8 cellular contexts compared by ENCODE assay signal in genomic region chr11:1837171-1838076, GRCh38. TPM values are rescaled to one million over a fixed set of nuclear protein-coding genes. Genes with fewer than 3 reads are reported as not detected.
DNase-seq lines count a peak whose midpoint lies in the region; ATAC-seq, FAIRE-seq and TF ChIP-seq lines count a peak whose summit lies in the region.

No MANE protein-coding gene starts in this region.

- H3K9me3 Mint-ChIP-seq in HFFc6 = no peaks in the 10 kb centered on the region

- no peak for TF ChIP-seq POLR2A in GM12891 (IDR thresholded peaks at IDR 0.05; ENCODE audit: low read depth, low read length)
- no peak for TF ChIP-seq POLR2A in uterus (IDR thresholded peaks at IDR 0.05)

- TF ChIP-seq CTCF in HFFc6 (IDR thresholded peaks at IDR 0.05) = peak; percentile 87
- peak; percentile 87 to 95 (median 92) for TF ChIP-seq CTCF in uterus (IDR thresholded peaks at IDR 0.05)

- no peak overlapping the region for H3K4ac ChIP-seq in trophoblast cell (ENCODE audit: low read depth, low read length)

- no peak overlapping the region for H3K18ac ChIP-seq in trophoblast cell (ENCODE audit: low read length)

- H2BK5ac ChIP-seq in trophoblast cell (ENCODE audit: low read depth, low read length, poor library complexity) = no peak overlapping the region

- peaks cover 3% of the 10 kb centered on the region for H3K79me2 ChIP-seq in trophoblast cell (ENCODE audit: control insufficient read depth, insufficient read depth, low read length, poor library complexity)

- peaks cover 6% of the 10 kb centered on the region for H3K27me3 Mint-ChIP-seq in HFFc6 (ENCODE audit: insufficient read depth)

- H4K91ac ChIP-seq in trophoblast cell (ENCODE audit: low read depth, low read length) = peak overlapping the region; percentile 42

- no peak overlapping the region for H3K4me3 Mint-ChIP-seq in HFFc6

- intact Hi-C loops in uterus (cut with DNase I; ENCODE audit: low total_unique reads) = loop anchor here (5.0 kb wide), 1 partner anchor 315 kb away; no protein-coding TSS in a partner anchor

- H3K4me2 ChIP-seq in trophoblast cell (ENCODE audit: low read length) = no peak overlapping the region

- peak overlapping the region; percentile 19 for H3K14ac ChIP-seq in trophoblast cell (ENCODE audit: low read length)

- H2AFZ ChIP-seq in trophoblast cell (ENCODE audit: insufficient read depth, low read length, poor library complexity) = no peak overlapping the region

- no peaks in the 10 kb centered on the region for H3K36me3 ChIP-seq in NT2/D1 (ENCODE audit: insufficient read depth, insufficient read length, low read length)
- no peaks in the 10 kb centered on the region for H3K36me3 ChIP-seq in trophoblast cell (ENCODE audit: control insufficient read depth in 1 of 2, insufficient read depth in 2 of 2, low read length in 2 of 2)
- no peaks in the 10 kb centered on the region for H3K36me3 ChIP-seq in uterus

- no peak for ATAC-seq in GM21360 (IDR thresholded peaks at IDR 0.05; ENCODE audit: unreplicated experiment)

- H3K9me3 ChIP-seq in NT2/D1 (ENCODE audit: insufficient read depth, low read length) = no peaks in the 10 kb centered on the region
- no peaks in the 10 kb centered on the region for H3K9me3 ChIP-seq in trophoblast cell (ENCODE audit: insufficient read depth, low read depth, low read length)
- no peaks in the 10 kb centered on the region for H3K9me3 ChIP-seq in uterus

- H3K4me1 ChIP-seq in NT2/D1 (ENCODE audit: insufficient read depth, insufficient read length) = peaks cover 12% of the 10 kb centered on the region
- peaks cover 15% of the 10 kb centered on the region in 2 experiments for H3K4me1 ChIP-seq in trophoblast cell (ENCODE audit: control insufficient read depth in 1 of 2, insufficient read depth in 2 of 2, low read length in 2 of 2)
- H3K4me1 ChIP-seq in uterus = no peaks in the 10 kb centered on the region

- DNase-seq in GM12891 (ENCODE audit: insufficient read length, low spot score) (peak; percentile 98), HFFc6 (peak; percentile 9), NT2/D1 (ENCODE audit: low read depth, low spot score) (peak; percentile 35), activated T-cell treated with anti-CD3 and anti-CD28 coated beads for 48 hours (ENCODE audit: low read depth) (peak; percentile 77), fibroblast of peridontal ligament (ENCODE audit: extremely low read depth) (peak; percentile 47), trophoblast cell (peak; percentile 83), uterus (peak; percentile 66 to 78)

- H2AK5ac ChIP-seq in trophoblast cell (ENCODE audit: low read length) = peak overlapping the region; percentile 80

- no peak overlapping the region for H3K4me3 ChIP-seq in NT2/D1 (ENCODE audit: insufficient read length, low read depth)
- H3K4me3 ChIP-seq in trophoblast cell (ENCODE audit: low read depth, low read length) = no peak overlapping the region
- H3K4me3 ChIP-seq in uterus = no peak overlapping the region

- H3K27me3 ChIP-seq in NT2/D1 (ENCODE audit: insufficient read depth, insufficient read length) = peaks cover 9% of the 10 kb centered on the region
- no peaks in the 10 kb centered on the region for H3K27me3 ChIP-seq in trophoblast cell (ENCODE audit: insufficient read depth, low read length)
- H3K27me3 ChIP-seq in uterus = no peaks in the 10 kb centered on the region

- H3K9ac ChIP-seq in NT2/D1 (ENCODE audit: insufficient read length, low read depth) (peak overlapping the region; percentile 42), trophoblast cell (ENCODE audit: low read length) (no peak overlapping the region)

- peak; percentile 95 for FAIRE-seq in GM12891 (lab: Jason Lieb, UNC)

- no peak overlapping the region for H3K27ac ChIP-seq in trophoblast cell (ENCODE audit: low read depth, low read length)
- no peak overlapping the region for H3K27ac ChIP-seq in uterus

- H4K12ac ChIP-seq in trophoblast cell (ENCODE audit: low read depth, low read length) = no peak overlapping the region

- WGBS in trophoblast cell (ENCODE audit: extremely low coverage, insufficient coverage, insufficient read length) = no CpG with 5 or more reads among the region's 38 CpGs

- H3K79me1 ChIP-seq in trophoblast cell (ENCODE audit: low read length) = peaks cover 16% of the 10 kb centered on the region

- H2BK120ac ChIP-seq in trophoblast cell (ENCODE audit: insufficient read depth, low read length, poor library complexity) = no peak overlapping the region

- no peaks in the 10 kb centered on the region for H3K36me3 Mint-ChIP-seq in HFFc6 (ENCODE audit: low read depth)

- no peak overlapping the region for H4K8ac ChIP-seq in trophoblast cell (ENCODE audit: low read depth, low read length)

- H3K4me1 Mint-ChIP-seq in HFFc6 (ENCODE audit: low read depth) = no peaks in the 10 kb centered on the region

- H2BK12ac ChIP-seq in trophoblast cell (ENCODE audit: low read length) = no peak overlapping the region

- no peak overlapping the region for H3K27ac Mint-ChIP-seq in HFFc6

- H3K23ac ChIP-seq in trophoblast cell (ENCODE audit: low read length) = no peak overlapping the region

TF ChIP-seq in GM12891, 5 proteins besides CTCF, POLR2A, EP300 and RAD21:
- TF ChIP-seq SPI1 (IDR thresholded peaks at IDR 0.05; ENCODE audit: low read depth, low read length) = no peak
- no peak for TF ChIP-seq POU2F2 (IDR thresholded peaks at IDR 0.05; ENCODE audit: low read depth, low read length)
- no peak for TF ChIP-seq PAX5 (IDR thresholded peaks at IDR 0.05; ENCODE audit: insufficient read depth, low read length, severe bottlenecking)
- TF ChIP-seq TAF1 (IDR thresholded peaks at IDR 0.05; ENCODE audit: low read depth, low read length) = no peak

RNA-seq across cellular contexts. Expression of gene TNNI2, which starts 1.4 kb away (rescaled TPM):
- 0.46 TPM for polyA plus RNA-seq in GM12891 (2012; ENCODE audit: low read depth, missing spikeins)
- total RNA-seq in HFFc6 (2021; fragmentation: NEBNext Ultra II Directional; extraction: Animal tissue kit (Norgen Biotek cat#: 25700)) = not detected
- 1.1 and 1.7 TPM in 2 replicates for polyA plus RNA-seq in trophoblast cell (2013)
- total RNA-seq in uterus = 1 to 10 TPM in 1 of 4 donors, under 1 TPM in 1, not detected in 2; 0.95 to 1.5 TPM

RNA-seq across cellular contexts. Expression of gene SYT8, which starts 2.6 kb away (rescaled TPM):
- polyA plus RNA-seq in GM12891 (2012; ENCODE audit: low read depth, missing spikeins) = 0.60 TPM
- total RNA-seq in HFFc6 (2021; fragmentation: NEBNext Ultra II Directional; extraction: Animal tissue kit (Norgen Biotek cat#: 25700)) = not detected
- 1.1 and 1.4 TPM in 2 replicates for polyA plus RNA-seq in trophoblast cell (2013)
- 1 to 10 TPM in 1 of 4 donors, not detected in 3; 2.0 TPM for total RNA-seq in uterus

RNA-seq across cellular contexts. Expression of gene LSP1, which starts 15.5 kb away (rescaled TPM):
- polyA plus RNA-seq in GM12891 (2012; ENCODE audit: low read depth, missing spikeins) = 602 TPM
- 1 to 10 TPM in 1 of 6 experiments, under 1 TPM in 3, not detected in 2; 0.18 to 2.6 (median 0.27) TPM for total RNA-seq in HFFc6 (2021; fragmentation: NEBNext Ultra II Directional; extraction: Animal tissue kit (Norgen Biotek cat#: 25700))
- polyA plus RNA-seq in trophoblast cell (2013) = 0.67 and 0.68 TPM in 2 replicates
- 100 to 1,000 TPM in 1 of 4 donors, 10 to 100 TPM in 3; 11.2 to 112 (median 25.1) TPM for total RNA-seq in uterus

RNA-seq across cellular contexts. Expression of gene PRR33, which starts 54.3 kb away (rescaled TPM):
- 5.7 TPM for polyA plus RNA-seq in GM12891 (2012; ENCODE audit: low read depth, missing spikeins)
- not detected for total RNA-seq in HFFc6 (2021; fragmentation: NEBNext Ultra II Directional; extraction: Animal tissue kit (Norgen Biotek cat#: 25700))
- not detected in 2 replicates for polyA plus RNA-seq in trophoblast cell (2013)
- not detected for total RNA-seq in uterus

Comparison
In these comparisons a context has a peak if more than half of its experiments do, and no peak if none do; other contexts are left out.
1. DNase-seq: peak in every context shown above with its lines; median percentile 98 in GM12891; 83 in trophoblast cell; 77 in activated T-cell treated with anti-CD3 and anti-CD28 coated beads for 48 hours; 72 in uterus; 47 in fibroblast of peridontal ligament; 35 in NT2/D1; 9 in HFFc6.